Comparison of ENCODE assay signal across 20 cellular contexts in genomic region chr5:102582706-102583105, GRCh38.
"Had no signal": no experiment of that assay in that cellular context is flagged by ENCODE, and none has a peak within 500 bp of the region (broad histone marks: within the 10 kb centered on the region; RNA-seq: fewer than 3 reads in every experiment).

No MANE protein-coding gene starts in this region.

- H2AFZ ChIP-seq: parathyroid adenoma had no signal

- ATAC-seq: activated T-cell treated with anti-CD3 and anti-CD28 coated beads, Interleukin-2, amount 50 U/mL, for 4 hours; effector memory CD8-positive, alpha-beta T cell; left cardiac atrium; natural killer cell treated with Interleukin-12 subunit alpha and Interleukin-12 subunit beta and Interleukin-15 and Interleukin-18, amount 100 ng/mL, for 72 hours; stimulated activated naive CD8-positive, alpha-beta T cell treated with anti-CD3 and anti-CD28 coated beads, Interleukin-15, amount 100 ng/mL, for 72 hours had no signal

- H3K4me1 ChIP-seq: esophagus squamous epithelium, parathyroid adenoma, suprapubic skin had no signal

- H3K4me3 Mint-ChIP-seq: activated T-cell treated with anti-CD3 and anti-CD28 coated beads, Interleukin-2, amount 50 U/mL, for 4 hours; effector memory CD8-positive, alpha-beta T cell; natural killer cell treated with Interleukin-12 subunit alpha and Interleukin-12 subunit beta and Interleukin-15 and Interleukin-18, amount 100 ng/mL, for 72 hours; stimulated activated naive CD8-positive, alpha-beta T cell treated with anti-CD3 and anti-CD28 coated beads, Interleukin-15, amount 100 ng/mL, for 72 hours had no signal

- H3K9ac ChIP-seq: parathyroid adenoma had no signal

- H3K4me1 Mint-ChIP-seq: stimulated activated naive CD8-positive, alpha-beta T cell treated with anti-CD3 and anti-CD28 coated beads, Interleukin-15, amount 100 ng/mL, for 72 hours had no signal

- H3K9me3 Mint-ChIP-seq: activated T-cell treated with anti-CD3 and anti-CD28 coated beads, Interleukin-2, amount 50 U/mL, for 4 hours; effector memory CD8-positive, alpha-beta T cell; natural killer cell treated with Interleukin-12 subunit alpha and Interleukin-12 subunit beta and Interleukin-15 and Interleukin-18, amount 100 ng/mL, for 72 hours; stimulated activated naive CD8-positive, alpha-beta T cell treated with anti-CD3 and anti-CD28 coated beads, Interleukin-15, amount 100 ng/mL, for 72 hours had no signal

- H3K36me3 ChIP-seq: cardiac muscle cell, esophagus squamous epithelium, neutrophil, suprapubic skin had no signal

- H3K9me3 ChIP-seq: esophagus squamous epithelium, neutrophil, suprapubic skin had no signal

- H3K36me3 Mint-ChIP-seq: natural killer cell treated with Interleukin-12 subunit alpha and Interleukin-12 subunit beta and Interleukin-15 and Interleukin-18, amount 100 ng/mL, for 72 hours had no signal

- H3K27ac ChIP-seq: cardiac muscle cell, esophagus squamous epithelium, neutrophil, parathyroid adenoma, suprapubic skin, VCaP had no signal

- H3K27ac Mint-ChIP-seq: effector memory CD8-positive, alpha-beta T cell; natural killer cell treated with Interleukin-12 subunit alpha and Interleukin-12 subunit beta and Interleukin-15 and Interleukin-18, amount 100 ng/mL, for 72 hours; stimulated activated naive CD8-positive, alpha-beta T cell treated with anti-CD3 and anti-CD28 coated beads, Interleukin-15, amount 100 ng/mL, for 72 hours had no signal

- DNase-seq: activated CD4-positive, alpha-beta T cell treated with anti-CD3 and anti-CD28 coated beads, Interleukin-2, amount 50 U/mL, for 1 hour; activated CD4-positive, CD25-positive, alpha-beta regulatory T cell treated with anti-CD3 and anti-CD28 coated beads, Interleukin-2, amount 50 U/mL, for 72 hours; activated CD8-positive, alpha-beta memory T cell treated with anti-CD3 and anti-CD28 coated beads, Interleukin-2, amount 50 U/mL, for 4 hours; activated effector memory CD4-positive, alpha-beta T cell treated with Interleukin-2 at 50 U/mL for 16 hours; activated naive CD4-positive, alpha-beta T cell treated with anti-CD3 and anti-CD28 coated beads, Interleukin-2, amount 50 U/mL, for 16 hours; activated T-cell treated with anti-CD3 and anti-CD28 coated beads, Interleukin-2, amount 50 U/mL, for 4 hours; effector memory CD8-positive, alpha-beta T cell; esophagus squamous epithelium; foreskin fibroblast; left cardiac atrium; mesendoderm; stimulated activated naive CD8-positive, alpha-beta T cell treated with anti-CD3 and anti-CD28 coated beads, Interleukin-15, amount 100 ng/mL, for 72 hours; T-helper 2 cell; trophoblast cell had no signal

- H3K79me2 ChIP-seq: parathyroid adenoma had no signal

- H3K27me3 ChIP-seq: cardiac muscle cell, esophagus squamous epithelium, neutrophil, suprapubic skin had no signal

- H3K4me3 ChIP-seq: cardiac muscle cell, esophagus squamous epithelium, suprapubic skin had no signal
